15 cellular contexts compared by ENCODE assay signal in genomic region chr1:42231253-42231652, GRCh38.
DNase-seq lines count a peak whose midpoint lies in the region; ATAC-seq and TF ChIP-seq lines count a peak whose summit lies in the region.
"Had no signal": no experiment of that assay in that cellular context is flagged by ENCODE, and none has a peak within 500 bp of the region (broad histone marks: within the 10 kb centered on the region; RNA-seq: fewer than 3 reads in every experiment).

No MANE protein-coding gene starts in this region.

- H3K4me3 Mint-ChIP-seq in HFFc6: peak overlapping the region; percentile 7
- H3K4me3 Mint-ChIP-seq: CD8-positive, alpha-beta T cell; GM23338; H9 had no signal

- DNase-seq in EL (peak; percentile 21), HFFc6 (no peak), non-pigmented ciliary epithelial cell (ENCODE audit: low read depth) (peak; percentile 38), NCI-H524 (lab: John Stamatoyannopoulos, UW) (no peak)
- DNase-seq: C1 segment of cervical spinal cord; Caco-2; CD8-positive, alpha-beta T cell; DMS153; DND-41; GF-D8; H9 had no signal

- H3K27ac Mint-ChIP-seq in HFFc6: peak overlapping the region; percentile 56
- H3K27ac Mint-ChIP-seq: CD8-positive, alpha-beta T cell; GM23338; H9 had no signal

- no peaks in the 10 kb centered on the region; the same call in 1 of the 2 replicates for H3K27me3 Mint-ChIP-seq in HFFc6 (ENCODE audit: insufficient read depth)

- H3K36me3 Mint-ChIP-seq in HFFc6 (ENCODE audit: low read depth): peaks cover 25% of the 10 kb centered on the region

- peaks cover 39% of the 10 kb centered on the region for H3K4me1 Mint-ChIP-seq in HFFc6 (ENCODE audit: low read depth)

- peaks cover 17% of the 10 kb centered on the region for H3K9me3 Mint-ChIP-seq in HFFc6
- H3K9me3 Mint-ChIP-seq: CD8-positive, alpha-beta T cell had no signal

- TF ChIP-seq CTCF in HFFc6 (IDR thresholded peaks at IDR 0.05): no peak

- no peak for ATAC-seq in HG02938 (IDR thresholded peaks at IDR 0.05; ENCODE audit: unreplicated experiment)
- ATAC-seq in GM21576 (IDR thresholded peaks at IDR 0.05; ENCODE audit: unreplicated experiment): no peak
- ATAC-seq: CD8-positive, alpha-beta T cell; GM23338; HCT116 had no signal

Comparison
In these comparisons a context has a peak if more than half of its experiments do, and no peak if none do; other contexts are left out.
1. DNase-seq: peak in EL (single experiment) and non-pigmented ciliary epithelial cell (single experiment); none in HFFc6 (single experiment) and NCI-H524 (0 of 2).